8 cellular contexts compared by ENCODE assay signal in the genomic region with DNA sequence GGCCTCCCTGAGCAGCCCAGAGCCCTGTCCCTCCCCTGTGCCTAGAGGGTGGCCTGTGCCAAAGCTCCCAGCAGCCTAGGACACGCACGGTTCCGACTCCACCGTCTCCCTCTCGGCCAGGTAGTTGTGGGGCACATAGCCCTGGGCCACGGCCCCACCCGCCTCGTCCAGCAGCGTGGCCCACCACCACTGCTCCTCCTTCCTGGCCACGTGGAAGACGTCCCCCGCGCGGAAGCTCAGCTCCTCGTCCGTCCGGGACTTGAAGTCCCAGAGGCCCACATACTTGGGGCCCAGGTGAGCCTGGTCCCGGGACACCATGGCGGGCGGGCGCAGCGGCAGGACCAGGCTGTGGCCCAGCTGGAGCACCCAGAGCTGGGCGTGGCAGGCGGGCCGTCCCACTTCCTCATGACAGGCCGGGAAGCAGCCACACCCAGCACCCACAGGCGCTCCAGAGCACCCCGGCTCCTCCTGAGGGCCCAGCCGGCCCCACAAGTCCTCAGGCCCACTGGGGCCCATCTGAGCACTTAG. TPM values are rescaled to one million over a fixed set of nuclear protein-coding genes. Genes with fewer than 3 reads are reported as not detected.
DNase-seq lines count a peak whose midpoint lies in the region; ATAC-seq and TF ChIP-seq lines count a peak whose summit lies in the region.

Gene PTK6, minus strand, starts transcription at position 380 of the 528 bp plus-strand sequence. Its CDS starts 62 bp downstream, at position 318.

- H3K27me3 ChIP-seq in DOHH2 (ENCODE audit: control insufficient read depth, low read length) (no peaks in the 10 kb centered on the region), H7 (ENCODE audit: control insufficient read depth, insufficient read depth, low read length) (no peaks in the 10 kb centered on the region), esophagus muscularis mucosa (peaks cover 0 to 76% (median 23%) of the 10 kb centered on the region in 4 donors), psoas muscle (ENCODE audit: insufficient read depth in 3 of 3, low read length in 2 of 3) (peaks cover 0 to 44% (median 16%) of the 10 kb centered on the region in 3 donors)

- H3F3A ChIP-seq in DOHH2 (ENCODE audit: control insufficient read depth, insufficient read depth): no peaks in the 10 kb centered on the region

- no peaks in the 10 kb centered on the region for H3K79me2 ChIP-seq in DOHH2 (ENCODE audit: control insufficient read depth, low read length)

- TF ChIP-seq CTCF in DOHH2 (IDR thresholded peaks at IDR 0.05; ENCODE audit: low read depth, low read length, poor library complexity, severe bottlenecking) (no peak), RWPE1 (conservative IDR thresholded peaks at IDR 0.05; ENCODE audit: low read depth) (no peak), esophagus muscularis mucosa (IDR thresholded peaks at IDR 0.05) (no peak), psoas muscle (IDR thresholded peaks at IDR 0.05) (no peak)

- DNase-seq in H7 (no peak), RWPE1 (ENCODE audit: low spot score) (peak; percentile 93), esophagus muscularis mucosa (ENCODE audit: extremely low spot score) (no peak), psoas muscle (peak; percentile 50 to 78), Ammon's horn (ENCODE audit: low spot score) (no peak), T1000 (lab: John Stamatoyannopoulos, UW) (no peak)

- H4K20me1 ChIP-seq in DOHH2 (ENCODE audit: control insufficient read depth, insufficient read depth, low read depth, low read length): no peaks in the 10 kb centered on the region

- H3K4me1 ChIP-seq in DOHH2 (ENCODE audit: control insufficient read depth, low read length): peaks cover 25% of the 10 kb centered on the region
- peaks cover 16 to 34% (median 27%) of the 10 kb centered on the region in 4 donors for H3K4me1 ChIP-seq in esophagus muscularis mucosa
- no peaks in the 10 kb centered on the region for H3K4me1 ChIP-seq in psoas muscle

- WGBS in esophagus muscularis mucosa: 77% methylated on average over 17 of the region's 29 CpGs
- WGBS in psoas muscle, 3 donors: 74 to 83% (median 76%) methylated on average over 23 to 29 of the region's 29 CpGs

- peak within 1 kb of the TSS; percentile 36 for H3K27ac ChIP-seq in DOHH2 (ENCODE audit: low read depth, low read length)
- H3K27ac ChIP-seq in RWPE1: peak within 1 kb of the TSS; percentile 96
- peak within 1 kb of the TSS in 3 of 4 donors; percentile 33 to 52 (median 44) for H3K27ac ChIP-seq in esophagus muscularis mucosa (replicated peaks in 1 of 4)
- no peak within 1 kb of the TSS for H3K27ac ChIP-seq in psoas muscle

- H3K4me3 ChIP-seq in DOHH2 (ENCODE audit: low read length) (peak within 1 kb of the TSS; percentile 73), H7 (ENCODE audit: insufficient read depth, low read depth, low read length) (peak within 1 kb of the TSS; percentile 21), esophagus muscularis mucosa (peak within 1 kb of the TSS; percentile 23 to 51 (median 36)), psoas muscle (peak within 1 kb of the TSS; percentile 34)

- H3K4me2 ChIP-seq in DOHH2 (ENCODE audit: low read length): peak within 1 kb of the TSS; percentile 95

- peak in 3 of 4 donors; percentile 3 to 14 (median 11) for ATAC-seq in psoas muscle
- ATAC-seq in GM21717 (IDR thresholded peaks at IDR 0.05; ENCODE audit: unreplicated experiment): no peak

- H3K9me2 ChIP-seq in DOHH2 (replicated peaks; ENCODE audit: control insufficient read depth, low read length): no peaks in the 10 kb centered on the region

- CTCF ChIA-PET in RWPE1 (lab: Yijun Ruan, JAX): interaction anchor here (0.6 to 4.1 kb wide), 40 partner anchors 9 to 651 kb away, joined by 3 to 18 read pairs (median 4); partner anchors contain the start of genes HELZ2, PPDPF, RTEL1 and STMN3

- TF ChIP-seq POLR2A in esophagus muscularis mucosa (IDR thresholded peaks at IDR 0.05; ENCODE audit: low read depth): no peak

- intact Hi-C loops in esophagus muscularis mucosa (cut with DNase I) (loop anchor here (2.0 to 10.0 kb wide), 2 partner anchors 118 to 438 kb away; partner anchors contain the start of genes RTEL1 and STMN3), psoas muscle (cut with DNase I) (loop anchor here (5.0 kb wide), 4 partner anchors 75 to 435 kb away; no protein-coding TSS in a partner anchor)

- H3K9me3 ChIP-seq in DOHH2 (ENCODE audit: control insufficient read depth, insufficient read depth, low read length) (no peaks in the 10 kb centered on the region), esophagus muscularis mucosa (no peaks in the 10 kb centered on the region), psoas muscle (no peaks in the 10 kb centered on the region)

- POLR2A ChIA-PET in RWPE1 (lab: Yijun Ruan, JAX; ENCODE audit: low non-redundant PET): interaction anchor here (0.6 to 3.8 kb wide), 8 partner anchors 15 to 443 kb away, joined by 3 to 53 read pairs (median 3); partner anchors contain the start of genes GMEB2, HELZ2 and PPDPF

- TF ChIP-seq EP300 in esophagus muscularis mucosa (IDR thresholded peaks at IDR 0.05): no peak

- H3K36me3 ChIP-seq in DOHH2 (ENCODE audit: control insufficient read depth, low read length): no peaks in the 10 kb centered on the region
- no peaks in the 10 kb centered on the region for H3K36me3 ChIP-seq in H7 (replicated peaks; ENCODE audit: control insufficient read depth, insufficient read depth, low read length)
- H3K36me3 ChIP-seq in esophagus muscularis mucosa: no peaks in the 10 kb centered on the region
- no peaks in the 10 kb centered on the region for H3K36me3 ChIP-seq in psoas muscle (ENCODE audit: insufficient read depth in 1 of 2, low read depth in 1 of 2)

RNA-seq across cellular contexts. Expression of gene PTK6, which starts in this region (rescaled TPM):
- 0.14 and 0.30 TPM in 2 replicates for total RNA-seq in H7 (2014; rRNA removed; shearing (Covaris generic))
- total RNA-seq in esophagus muscularis mucosa (1 to 10 TPM in 1 of 4 donors, under 1 TPM in 3; 0.06 to 1.2 (median 0.23) TPM), psoas muscle (under 1 TPM in 1 of 4 donors, not detected in 3; 0.06 TPM)
- under 1 TPM in 2 of 3 donors, not detected in 1; 0.04 TPM for polyA plus RNA-seq in psoas muscle

Comparison
In these comparisons a context has a peak if more than half of its experiments do, and no peak if none do; other contexts are left out.
1. Peak in DNase-seq, ATAC-seq and H3K4me3 ChIP-seq in psoas muscle; RNA of the gene not detected or under 1 TPM.
2. H3K4me3 ChIP-seq: peak in every context shown above with its lines; median percentile 73 in DOHH2; 36 in esophagus muscularis mucosa; 34 in psoas muscle; 21 in H7.